In the genomic region with DNA sequence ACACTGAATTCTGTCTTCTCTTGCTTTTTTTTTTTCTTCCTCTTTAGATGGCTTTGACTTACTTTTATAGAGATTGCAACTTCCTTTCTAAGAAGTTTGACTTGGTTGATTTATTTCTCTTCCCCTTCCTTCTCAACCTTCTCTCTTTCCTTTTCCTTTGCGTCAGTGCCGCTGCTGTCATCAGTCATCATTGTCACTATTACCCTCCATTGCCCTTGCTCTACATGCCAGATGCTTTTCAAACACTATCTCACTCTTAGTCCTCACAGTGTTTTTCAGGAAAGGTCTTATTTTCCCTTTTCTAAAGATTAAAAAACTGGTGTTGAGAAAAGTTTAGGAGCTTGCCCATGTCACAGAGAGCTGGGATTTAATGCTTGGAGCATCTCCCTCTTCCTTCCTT, we compare ENCODE assay signal across 28 cellular contexts.
"Had no signal": no experiment of that assay in that cellular context is flagged by ENCODE, and none has a peak within 500 bp of the region (broad histone marks: within the 10 kb centered on the region; RNA-seq: fewer than 3 reads in every experiment).

No MANE protein-coding gene starts in this region.

- H3K27me3 Mint-ChIP-seq: activated CD4-positive, alpha-beta memory T cell treated with anti-CD3 and anti-CD28 coated beads, Interleukin-2, amount 10 ng/mL, durations not matched to agents 7 days and 5 days; activated CD4-positive, alpha-beta T cell treated with anti-CD3 and anti-CD28 coated beads, Interleukin-2, amount 10 ng/mL, durations not matched to agents 7 days and 5 days; activated naive CD4-positive, alpha-beta T cell treated with anti-CD3 and anti-CD28 coated beads, Interleukin-2, amount 10 ng/mL, durations not matched to agents 7 days and 5 days; activated naive CD8-positive, alpha-beta T cell treated with anti-CD3 and anti-CD28 coated beads, Interleukin-2, amount 10 ng/mL, durations not matched to agents 7 days and 5 days; activated T-cell treated with anti-CD3 and anti-CD28 coated beads, Interleukin-2, amount 50 U/mL, for 24 hours; central memory CD8-positive, alpha-beta T cell; dendritic cell treated with granulocyte-macrophage colony-stimulating factor and Interleukin-4, amounts not matched to agents 40 ng/mL and 50 ng/mL, for 4 days had no signal

- H3K36me3 Mint-ChIP-seq: activated naive CD4-positive, alpha-beta T cell treated with anti-CD3 and anti-CD28 coated beads, Interleukin-2, amount 10 ng/mL, durations not matched to agents 7 days and 5 days; activated naive CD4-positive, alpha-beta T cell treated with anti-CD3 and anti-CD28 coated beads, Interleukin-2, amount 50 U/mL, for 72 hours; activated naive CD8-positive, alpha-beta T cell treated with anti-CD3 and anti-CD28 coated beads, Interleukin-2, amount 10 ng/mL, durations not matched to agents 7 days and 5 days had no signal

- H3K27ac ChIP-seq: brain microvascular endothelial cell, coronary artery, dorsolateral prefrontal cortex, heart right ventricle, VCaP had no signal

- H3K9me3 ChIP-seq: heart right ventricle had no signal

- H3K4me3 ChIP-seq: coronary artery, dorsolateral prefrontal cortex, heart right ventricle had no signal

- ATAC-seq: activated naive CD4-positive, alpha-beta T cell treated with anti-CD3 and anti-CD28 coated beads, Interleukin-2, amount 50 U/mL, for 72 hours; activated T-cell treated with anti-CD3 and anti-CD28 coated beads, Interleukin-2, amount 50 U/mL, for 72 hours; esophagus mucosa; WTC11 had no signal

- DNase-seq: activated CD4-positive, alpha-beta memory T cell treated with anti-CD3 and anti-CD28 coated beads, Interleukin-2, amount 10 ng/mL, durations not matched to agents 7 days and 5 days; activated CD4-positive, alpha-beta T cell treated with anti-CD3 and anti-CD28 coated beads for 1 hour; activated CD4-positive, alpha-beta T cell treated with anti-CD3 and anti-CD28 coated beads for 4 hours; activated CD4-positive, alpha-beta T cell treated with anti-CD3 and anti-CD28 coated beads, Interleukin-2, amount 10 ng/mL, durations not matched to agents 7 days and 5 days; activated CD4-positive, alpha-beta T cell treated with anti-CD3 and anti-CD28 coated beads, Interleukin-2, amount 50 U/mL, for 4 hours; activated CD8-positive, alpha-beta memory T cell treated with anti-CD3 and anti-CD28 coated beads, Interleukin-2, amount 50 U/mL, for 48 hours; activated gamma-delta T cell; activated naive CD4-positive, alpha-beta T cell; activated naive CD4-positive, alpha-beta T cell treated with anti-CD3 and anti-CD28 coated beads, Interleukin-2, amount 10 ng/mL, durations not matched to agents 7 days and 5 days; activated naive CD8-positive, alpha-beta T cell treated with anti-CD3 and anti-CD28 coated beads, Interleukin-2, amount 10 ng/mL, durations not matched to agents 7 days and 5 days; activated T-cell treated with anti-CD3 and anti-CD28 coated beads for 4 hours; activated T-cell treated with anti-CD3 and anti-CD28 coated beads, Interleukin-2, amount 50 U/mL, for 24 hours; activated T-cell treated with anti-CD3 and anti-CD28 coated beads, Interleukin-2, amount 50 U/mL, for 72 hours; brain microvascular endothelial cell; dorsolateral prefrontal cortex; effector memory CD4-positive, alpha-beta T cell; endodermal cell; foreskin fibroblast; glutamatergic neuron; heart right ventricle; T-helper 2 cell had no signal

- H3K36me3 ChIP-seq: brain microvascular endothelial cell, heart right ventricle had no signal

- H3K4me1 Mint-ChIP-seq: activated CD4-positive, alpha-beta memory T cell treated with anti-CD3 and anti-CD28 coated beads, Interleukin-2, amount 10 ng/mL, durations not matched to agents 7 days and 5 days; activated CD4-positive, alpha-beta T cell treated with anti-CD3 and anti-CD28 coated beads, Interleukin-2, amount 10 ng/mL, durations not matched to agents 7 days and 5 days; activated naive CD4-positive, alpha-beta T cell treated with anti-CD3 and anti-CD28 coated beads, Interleukin-2, amount 10 ng/mL, durations not matched to agents 7 days and 5 days; activated naive CD8-positive, alpha-beta T cell treated with anti-CD3 and anti-CD28 coated beads, Interleukin-2, amount 10 ng/mL, durations not matched to agents 7 days and 5 days; central memory CD8-positive, alpha-beta T cell; endodermal cell; WTC11 had no signal

- H3K9me3 Mint-ChIP-seq: activated CD4-positive, alpha-beta T cell treated with anti-CD3 and anti-CD28 coated beads, Interleukin-2, amount 10 ng/mL, durations not matched to agents 7 days and 5 days; activated naive CD4-positive, alpha-beta T cell treated with anti-CD3 and anti-CD28 coated beads, Interleukin-2, amount 10 ng/mL, durations not matched to agents 7 days and 5 days; activated T-cell treated with anti-CD3 and anti-CD28 coated beads, Interleukin-2, amount 50 U/mL, for 24 hours; endodermal cell had no signal

- H3K27ac Mint-ChIP-seq: activated CD4-positive, alpha-beta memory T cell treated with anti-CD3 and anti-CD28 coated beads, Interleukin-2, amount 10 ng/mL, durations not matched to agents 7 days and 5 days; activated CD4-positive, alpha-beta T cell treated with anti-CD3 and anti-CD28 coated beads, Interleukin-2, amount 10 ng/mL, durations not matched to agents 7 days and 5 days; activated naive CD4-positive, alpha-beta T cell treated with anti-CD3 and anti-CD28 coated beads, Interleukin-2, amount 10 ng/mL, durations not matched to agents 7 days and 5 days; activated naive CD4-positive, alpha-beta T cell treated with anti-CD3 and anti-CD28 coated beads, Interleukin-2, amount 50 U/mL, for 72 hours; activated naive CD8-positive, alpha-beta T cell treated with anti-CD3 and anti-CD28 coated beads, Interleukin-2, amount 10 ng/mL, durations not matched to agents 7 days and 5 days; activated T-cell treated with anti-CD3 and anti-CD28 coated beads, Interleukin-2, amount 50 U/mL, for 24 hours; activated T-cell treated with anti-CD3 and anti-CD28 coated beads, Interleukin-2, amount 50 U/mL, for 72 hours; dendritic cell treated with granulocyte-macrophage colony-stimulating factor and Interleukin-4, amounts not matched to agents 40 ng/mL and 50 ng/mL, for 4 days; endodermal cell; WTC11 had no signal

- H3K27me3 ChIP-seq: brain microvascular endothelial cell, dorsolateral prefrontal cortex, heart right ventricle had no signal

- H3K4me3 Mint-ChIP-seq: activated CD4-positive, alpha-beta memory T cell treated with anti-CD3 and anti-CD28 coated beads, Interleukin-2, amount 10 ng/mL, durations not matched to agents 7 days and 5 days; activated CD4-positive, alpha-beta T cell treated with anti-CD3 and anti-CD28 coated beads, Interleukin-2, amount 10 ng/mL, durations not matched to agents 7 days and 5 days; activated naive CD4-positive, alpha-beta T cell treated with anti-CD3 and anti-CD28 coated beads, Interleukin-2, amount 10 ng/mL, durations not matched to agents 7 days and 5 days; activated naive CD8-positive, alpha-beta T cell treated with anti-CD3 and anti-CD28 coated beads, Interleukin-2, amount 10 ng/mL, durations not matched to agents 7 days and 5 days; activated T-cell treated with anti-CD3 and anti-CD28 coated beads, Interleukin-2, amount 50 U/mL, for 24 hours; activated T-cell treated with anti-CD3 and anti-CD28 coated beads, Interleukin-2, amount 50 U/mL, for 72 hours; central memory CD8-positive, alpha-beta T cell; dendritic cell treated with granulocyte-macrophage colony-stimulating factor and Interleukin-4, amounts not matched to agents 40 ng/mL and 50 ng/mL, for 4 days; endodermal cell; WTC11 had no signal
